Comparison of ENCODE assay signal across 21 cellular contexts in the genomic region with DNA sequence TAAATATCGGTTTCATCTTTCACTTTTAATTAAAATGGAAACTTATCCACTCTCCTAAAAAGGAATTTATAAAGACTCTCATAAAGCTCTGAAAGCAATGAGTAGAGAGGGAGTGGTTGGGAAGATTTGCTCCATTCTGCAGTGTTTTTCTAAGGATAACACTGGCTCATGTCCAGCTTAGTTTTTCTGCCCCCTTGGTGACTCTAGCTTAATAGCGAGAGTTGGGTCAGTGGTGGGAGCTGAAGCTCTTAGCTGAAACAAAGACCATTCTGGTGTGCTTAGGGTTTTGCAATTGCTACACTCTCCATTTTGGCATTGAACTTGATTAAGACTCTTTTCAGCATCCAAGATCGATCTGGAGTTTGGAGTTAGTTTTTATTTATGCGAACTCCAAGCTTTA.
DNase-seq lines count a peak whose midpoint lies in the region; ATAC-seq and TF ChIP-seq lines count a peak whose summit lies in the region.
"Had no signal": no experiment of that assay in that cellular context is flagged by ENCODE, and none has a peak within 500 bp of the region (broad histone marks: within the 10 kb centered on the region; RNA-seq: fewer than 3 reads in every experiment).

No MANE protein-coding gene starts in this region.

- H3K27ac ChIP-seq in tibial nerve: peak overlapping the region in 3 of 4 donors; percentile 43 to 97 (median 83)
- H3K27ac ChIP-seq in lower lobe of right lung: no peak overlapping the region

- peaks cover 12% of the 10 kb centered on the region for H3K36me3 Mint-ChIP-seq in mesothelial cell of epicardium

- no peak for TF ChIP-seq POLR2A in tibial nerve (IDR thresholded peaks at IDR 0.05)
- TF ChIP-seq POLR2A in GM18505 (IDR thresholded peaks at IDR 0.05; ENCODE audit: borderline replicate concordance, extremely low read depth, insufficient read depth, insufficient read length): no peak

- H3K27me3 ChIP-seq in tibial nerve: no peaks in the 10 kb centered on the region
- H3K27me3 ChIP-seq in lower lobe of right lung (ENCODE audit: low read depth): no peaks in the 10 kb centered on the region
- H3K27me3 ChIP-seq: BLaER1 treated with 17β-estradiol and CSF1 and Interleukin-3, amounts not matched to agents 10 nM and 100 nM had no signal

- DNase-seq in astrocyte of the hippocampus (ENCODE audit: low read depth, low spot score) (peak; percentile 50), fibroblast of peridontal ligament (ENCODE audit: extremely low read depth) (peak; percentile 37), mesothelial cell of epicardium (ENCODE audit: low spot score in 2 of 2, unreplicated experiment in 2 of 2) (no peak), tibial nerve (ENCODE audit: low spot score in 2 of 2) (no peak), lower lobe of right lung (no peak), AG08396 (ENCODE audit: low spot score) (no peak)
- DNase-seq: ACHN; Caco-2; CD4-positive, alpha-beta memory T cell; DND-41; H7; Karpas-422; MV-4-11; NCI-H187; NCI-H524; NCI-H774; OCI-M1; Right ventricle myocardium superior had no signal

- WGBS in tibial nerve, 2 donors: 26% methylated on average over 4 of the region's 4 CpGs

- no peaks in the 10 kb centered on the region for H3K9me3 Mint-ChIP-seq in mesothelial cell of epicardium
- H3K9me3 Mint-ChIP-seq: CD4-positive, alpha-beta memory T cell had no signal

- H3K4me3 ChIP-seq in tibial nerve: no peak overlapping the region
- no peak overlapping the region for H3K4me3 ChIP-seq in lower lobe of right lung
- H3K4me3 ChIP-seq: BLaER1 treated with 17β-estradiol and CSF1 and Interleukin-3, amounts not matched to agents 10 nM and 100 nM; GM12878 had no signal

- H3K36me3 ChIP-seq in tibial nerve (peaks cover 0 to 12% (median 0%) of the 10 kb centered on the region in 3 donors), lower lobe of right lung (peaks cover 23% of the 10 kb centered on the region)

- peaks cover 27% of the 10 kb centered on the region for H3K4me1 Mint-ChIP-seq in mesothelial cell of epicardium
- H3K4me1 Mint-ChIP-seq: CD4-positive, alpha-beta memory T cell had no signal

- H3K27ac Mint-ChIP-seq in mesothelial cell of epicardium: peak overlapping the region; percentile 67

- H3K4me1 ChIP-seq in tibial nerve (peaks cover 0 to 57% (median 31%) of the 10 kb centered on the region in 4 donors), lower lobe of right lung (peaks cover 35% of the 10 kb centered on the region)
- H3K4me1 ChIP-seq: Caco-2 had no signal

- TF ChIP-seq CTCF in mesothelial cell of epicardium (IDR thresholded peaks at IDR 0.05; ENCODE audit: unreplicated experiment) (no peak), tibial nerve (IDR thresholded peaks at IDR 0.05) (no peak), lower lobe of right lung (IDR thresholded peaks at IDR 0.05) (no peak)

- ATAC-seq in lower lobe of right lung (no peak), GM18505 (IDR thresholded peaks at IDR 0.05; ENCODE audit: unreplicated experiment) (no peak)
- ATAC-seq: GM12878 had no signal

- no peaks in the 10 kb centered on the region for H3K27me3 Mint-ChIP-seq in mesothelial cell of epicardium (ENCODE audit: low read depth)
- H3K27me3 Mint-ChIP-seq: CD4-positive, alpha-beta memory T cell had no signal

- no peak for TF ChIP-seq EP300 in tibial nerve (IDR thresholded peaks at IDR 0.05)

- intact Hi-C loops in lower lobe of right lung (cut with DNase I): loop anchor here (5.0 kb wide), 1 partner anchor 292 kb away; no protein-coding TSS in a partner anchor

- no peak overlapping the region for H3K4me3 Mint-ChIP-seq in mesothelial cell of epicardium
- H3K4me3 Mint-ChIP-seq: CD4-positive, alpha-beta memory T cell had no signal

- H3K9me3 ChIP-seq in tibial nerve (no peaks in the 10 kb centered on the region), lower lobe of right lung (no peaks in the 10 kb centered on the region)
- H3K9me3 ChIP-seq: Caco-2 had no signal

Comparison
In these comparisons a context has a peak if more than half of its experiments do, and no peak if none do; other contexts are left out.
1. DNase-seq: peak in astrocyte of the hippocampus (single experiment) and fibroblast of peridontal ligament (single experiment); none in mesothelial cell of epicardium (0 of 2), tibial nerve (0 of 2), lower lobe of right lung (single experiment) and AG08396 (single experiment).